Comparison of ENCODE assay signal across 9 cellular contexts in genomic region chr1:6200188-6200809, GRCh38. TPM values are rescaled to one million over a fixed set of nuclear protein-coding genes. Genes with fewer than 3 reads are reported as not detected.
DNase-seq lines count a peak whose midpoint lies in the region; ATAC-seq and TF ChIP-seq lines count a peak whose summit lies in the region.
"Had no signal": no experiment of that assay in that cellular context is flagged by ENCODE, and none has a peak within 500 bp of the region (broad histone marks: within the 10 kb centered on the region; RNA-seq: fewer than 3 reads in every experiment).

No MANE protein-coding gene starts in this region.

- no peak for DNase-seq in T-helper 2 cell treated with Interferon-gamma antibody and Interleukin-4, amounts not matched to agents 5 μg/mL and 100 μg/mL, for 36 hours (ENCODE audit: low spot score)
- DNase-seq in T-helper 2 cell (no peak), testis (no peak), RKO (ENCODE audit: low spot score) (no peak)
- no peak for DNase-seq in activated CD8-positive, alpha-beta T cell treated with anti-CD3 and anti-CD28 coated beads, Interleukin-2, amount 10 ng/mL, durations not matched to agents 7 days and 5 days

- H3K4me3 Mint-ChIP-seq in T-helper 2 cell treated with Interferon-gamma antibody and Interleukin-4, amounts not matched to agents 5 μg/mL and 100 μg/mL, for 36 hours, result peak overlapping the region; percentile 92
- peak overlapping the region; percentile 82 for H3K4me3 Mint-ChIP-seq in activated CD8-positive, alpha-beta T cell treated with anti-CD3 and anti-CD28 coated beads, Interleukin-2, amount 10 ng/mL, durations not matched to agents 7 days and 5 days

- H3K27me3 ChIP-seq in iPS-18a (ENCODE audit: control insufficient read depth, insufficient read depth, low read length) (peaks cover under 1% of the 10 kb centered on the region), testis (no peaks in the 10 kb centered on the region)

- H3K9ac ChIP-seq in iPS-18a (ENCODE audit: low read length), result peak overlapping the region; percentile 93

- no peak for TF ChIP-seq CTCF in testis (IDR thresholded peaks at IDR 0.05)

- H3K27ac ChIP-seq in iPS-18a (ENCODE audit: low read length), result peak overlapping the region; percentile 80
- peak overlapping the region; percentile 48 to 84 for H3K27ac ChIP-seq in testis

- 36 to 44% methylated on average over 10 of the region's 10 CpGs for WGBS in testis, 2 donors

- H3K4me1 Mint-ChIP-seq in T-helper 2 cell treated with Interferon-gamma antibody and Interleukin-4, amounts not matched to agents 5 μg/mL and 100 μg/mL, for 36 hours (ENCODE audit: low read depth), result peaks cover 42% of the 10 kb centered on the region
- H3K4me1 Mint-ChIP-seq in activated CD8-positive, alpha-beta T cell treated with anti-CD3 and anti-CD28 coated beads, Interleukin-2, amount 10 ng/mL, durations not matched to agents 7 days and 5 days (ENCODE audit: low read depth), result peaks cover 48% of the 10 kb centered on the region

- H3K4me1 ChIP-seq in iPS-18a (ENCODE audit: control insufficient read depth, low read depth, low read length) (peaks cover 17% of the 10 kb centered on the region), testis (peaks cover 14% of the 10 kb centered on the region)

- no peaks in the 10 kb centered on the region for H3K9me3 Mint-ChIP-seq in T-helper 2 cell treated with Interferon-gamma antibody and Interleukin-4, amounts not matched to agents 5 μg/mL and 100 μg/mL, for 36 hours
- no peaks in the 10 kb centered on the region for H3K9me3 Mint-ChIP-seq in activated CD8-positive, alpha-beta T cell treated with anti-CD3 and anti-CD28 coated beads, Interleukin-2, amount 10 ng/mL, durations not matched to agents 7 days and 5 days (ENCODE audit: insufficient read depth)

- H3K9me3 ChIP-seq in iPS-18a (ENCODE audit: control insufficient read depth, low read depth, low read length), result no peaks in the 10 kb centered on the region
- no peaks in the 10 kb centered on the region for H3K9me3 ChIP-seq in testis

- no peak for ATAC-seq in activated CD8-positive, alpha-beta T cell treated with anti-CD3 and anti-CD28 coated beads, Interleukin-2, amount 10 ng/mL, durations not matched to agents 7 days and 5 days
- ATAC-seq in HG03280 (IDR thresholded peaks at IDR 0.05; ENCODE audit: unreplicated experiment) (no peak), HG03196 (IDR thresholded peaks at IDR 0.05; ENCODE audit: unreplicated experiment) (no peak)

- peak overlapping the region; percentile 86 for H3K4me3 ChIP-seq in iPS-18a (ENCODE audit: low read length)
- peak overlapping the region; percentile 92 to 99 for H3K4me3 ChIP-seq in testis

- POLR2A ChIA-PET in activated CD8-positive, alpha-beta T cell treated with anti-CD3 and anti-CD28 coated beads, Interleukin-2, amount 10 ng/mL, durations not matched to agents 7 days and 5 days (lab: Charles Lee), result no interaction called here

- H3K27me3 Mint-ChIP-seq in T-helper 2 cell treated with Interferon-gamma antibody and Interleukin-4, amounts not matched to agents 5 μg/mL and 100 μg/mL, for 36 hours (ENCODE audit: low read depth), result no peaks in the 10 kb centered on the region
- no peaks in the 10 kb centered on the region for H3K27me3 Mint-ChIP-seq in activated CD8-positive, alpha-beta T cell treated with anti-CD3 and anti-CD28 coated beads, Interleukin-2, amount 10 ng/mL, durations not matched to agents 7 days and 5 days (ENCODE audit: low read depth)

- TF ChIP-seq POLR2A in testis (IDR thresholded peaks at IDR 0.05), result no peak

- H3K36me3 ChIP-seq in iPS-18a (ENCODE audit: control insufficient read depth, low read depth, low read length) (peaks cover 18% of the 10 kb centered on the region), testis (ENCODE audit: low read depth, missing control alignments) (no peaks in the 10 kb centered on the region)

- intact Hi-C loops in testis (cut with DNase I; ENCODE audit: low total_unique reads), result no loop called here

- CTCF ChIA-PET in activated CD8-positive, alpha-beta T cell treated with anti-CD3 and anti-CD28 coated beads, Interleukin-2, amount 10 ng/mL, durations not matched to agents 7 days and 5 days (lab: Charles Lee), result interaction anchor here (0.7 to 2.3 kb wide), 4 partner anchors 35 to 165 kb away, joined by 3 to 9 read pairs (median 4); partner anchors contain the start of gene ICMT

- H3K27ac Mint-ChIP-seq in T-helper 2 cell treated with Interferon-gamma antibody and Interleukin-4, amounts not matched to agents 5 μg/mL and 100 μg/mL, for 36 hours, result peak overlapping the region; percentile 89
- peak overlapping the region; percentile 70 for H3K27ac Mint-ChIP-seq in activated CD8-positive, alpha-beta T cell treated with anti-CD3 and anti-CD28 coated beads, Interleukin-2, amount 10 ng/mL, durations not matched to agents 7 days and 5 days

- H3K36me3 Mint-ChIP-seq in T-helper 2 cell treated with Interferon-gamma antibody and Interleukin-4, amounts not matched to agents 5 μg/mL and 100 μg/mL, for 36 hours (ENCODE audit: low read depth), result peaks cover 25% of the 10 kb centered on the region
- peaks cover 26% of the 10 kb centered on the region for H3K36me3 Mint-ChIP-seq in activated CD8-positive, alpha-beta T cell treated with anti-CD3 and anti-CD28 coated beads, Interleukin-2, amount 10 ng/mL, durations not matched to agents 7 days and 5 days (ENCODE audit: low read depth)

RNA-seq across cellular contexts. Expression of gene RPL22, which starts 0.9 kb away (rescaled TPM):
- 100 to 1,000 TPM; 304 to 325 TPM for total RNA-seq in activated CD8-positive, alpha-beta T cell treated with anti-CD3 and anti-CD28 coated beads, Interleukin-2, amount 10 ng/mL, durations not matched to agents 7 days and 5 days
- total RNA-seq in testis, result 10 to 100 TPM; 95.1 to 99.9 TPM
- 319 TPM for polyA plus RNA-seq in testis (ENCODE audit: insufficient read depth, low read depth, low replicate concordance)

RNA-seq across cellular contexts. Expression of gene RNF207, which starts 5.6 kb away (rescaled TPM):
- 1 to 10 TPM; 1.6 to 2.0 TPM for total RNA-seq in activated CD8-positive, alpha-beta T cell treated with anti-CD3 and anti-CD28 coated beads, Interleukin-2, amount 10 ng/mL, durations not matched to agents 7 days and 5 days
- total RNA-seq in testis, result 10 to 100 TPM; 13.2 to 20.1 TPM
- polyA plus RNA-seq in testis (ENCODE audit: insufficient read depth, low read depth, low replicate concordance), result 4.8 TPM

RNA-seq across cellular contexts. Expression of gene CHD5, which starts 20.2 kb away (rescaled TPM):
- total RNA-seq in activated CD8-positive, alpha-beta T cell treated with anti-CD3 and anti-CD28 coated beads, Interleukin-2, amount 10 ng/mL, durations not matched to agents 7 days and 5 days, result under 1 TPM; 0.23 to 0.47 TPM
- 10 to 100 TPM; 42.1 to 63.1 TPM for total RNA-seq in testis
- 67.5 TPM for polyA plus RNA-seq in testis (ENCODE audit: insufficient read depth, low read depth, low replicate concordance)

RNA-seq across cellular contexts. Expression of gene ICMT, which starts 35.5 kb away (rescaled TPM):
- total RNA-seq in activated CD8-positive, alpha-beta T cell treated with anti-CD3 and anti-CD28 coated beads, Interleukin-2, amount 10 ng/mL, durations not matched to agents 7 days and 5 days, result 10 to 100 TPM; 67.9 to 68.7 TPM
- total RNA-seq in testis, result 10 to 100 TPM; 33.0 to 36.5 TPM
- 26.7 TPM for polyA plus RNA-seq in testis (ENCODE audit: insufficient read depth, low read depth, low replicate concordance)

RNA-seq across cellular contexts. Expression of gene HES3, which starts 43.7 kb away (rescaled TPM):
- total RNA-seq in activated CD8-positive, alpha-beta T cell treated with anti-CD3 and anti-CD28 coated beads, Interleukin-2, amount 10 ng/mL, durations not matched to agents 7 days and 5 days, result not detected
- not detected for total RNA-seq in testis
- polyA plus RNA-seq in testis (ENCODE audit: insufficient read depth, low read depth, low replicate concordance), result not detected
- total RNA-seq: activated CD8-positive, alpha-beta memory T cell treated with anti-CD3 and anti-CD28 coated beads for 36 hours had no signal

Comparison
In these comparisons a context has a peak if more than half of its experiments do, and no peak if none do; other contexts are left out.
1. RNA of gene RNF207, which starts 5.6 kb away (total RNA-seq): 13.2 to 20.1 TPM in testis; 1.6 to 2.0 TPM in activated CD8-positive, alpha-beta T cell treated with anti-CD3 and anti-CD28 coated beads, Interleukin-2, amount 10 ng/mL, durations not matched to agents 7 days and 5 days; every median in the first group is over 4 times any median in the second.
2. RNA of gene CHD5, which starts 20.2 kb away (total RNA-seq): 42.1 to 63.1 TPM in testis; 0.23 to 0.47 TPM in activated CD8-positive, alpha-beta T cell treated with anti-CD3 and anti-CD28 coated beads, Interleukin-2, amount 10 ng/mL, durations not matched to agents 7 days and 5 days; every median in the first group is over 10 times any median in the second.